In genomic region chr19:43774940-43775258, GRCh38 we compare ENCODE assay signal across 13 cellular contexts. TPM values are rescaled to one million over a fixed set of nuclear protein-coding genes. Genes with fewer than 3 reads are reported as not detected.
DNase-seq lines count a peak whose midpoint lies in the region; FAIRE-seq and TF ChIP-seq lines count a peak whose summit lies in the region.
"Not testable (repeated sequence)": the region's sequence is repeated elsewhere in the genome, so short reads cannot be mapped to it uniquely, and the experiment has no call there.
"Had no signal": no experiment of that assay in that cellular context is flagged by ENCODE, and none has a peak within 500 bp of the region (broad histone marks: within the 10 kb centered on the region; RNA-seq: fewer than 3 reads in every experiment).

No MANE protein-coding gene starts in this region.

- H2BK5ac ChIP-seq in H9 (ENCODE audit: insufficient read length, low read length) = not testable (repeated sequence)
- H2BK5ac ChIP-seq in neuronal stem cell (ENCODE audit: low read length) = peak overlapping the region; percentile 80

- H3K27me3 ChIP-seq in H9 (ENCODE audit: insufficient read depth, low read length) (peaks cover 12% of the 10 kb centered on the region; the same call in 1 of the 2 replicates), neuronal stem cell (ENCODE audit: control insufficient read depth in 3 of 3, insufficient read depth in 3 of 3, low read depth in 1 of 3, low read length in 3 of 3) (peaks cover 3 to 64% (median 45%) of the 10 kb centered on the region in 3 experiments)
- not testable (repeated sequence) for H3K27me3 ChIP-seq in astrocyte (ENCODE audit: insufficient read depth, low read length)

- not testable (repeated sequence) for H2AFZ ChIP-seq in H9 (ENCODE audit: low read length)
- H2AFZ ChIP-seq in astrocyte (ENCODE audit: low read depth, low read length) (peak overlapping the region; percentile 47), neuronal stem cell (ENCODE audit: low read length) (peak overlapping the region; percentile 84)

- H3K36me3 ChIP-seq in astrocyte (ENCODE audit: insufficient read depth, low read length); neuronal stem cell (replicated peaks in 1 of 2; ENCODE audit: control insufficient read depth in 2 of 2, insufficient read depth in 2 of 2, low read length in 2 of 2): not testable (repeated sequence)

- not testable (repeated sequence) for H3K4me3 ChIP-seq in astrocyte (ENCODE audit: insufficient read depth, low read depth, low read length); neuronal stem cell (ENCODE audit: low read length in 2 of 2)
- H3K4me3 ChIP-seq in fibroblast of mammary gland (ENCODE audit: control insufficient read depth, low read depth, low read length) = peak overlapping the region; percentile 9

- not testable (repeated sequence) for H3K9ac ChIP-seq in H9 (ENCODE audit: extremely low read depth, insufficient read length, low read length); astrocyte (ENCODE audit: low read length); neuronal stem cell (ENCODE audit: low read depth, low read length, poor library complexity)

- peaks cover 84% of the 10 kb centered on the region for H3K27me3 Mint-ChIP-seq in H9 (ENCODE audit: low read depth)
- H3K27me3 Mint-ChIP-seq in astrocyte (ENCODE audit: low read depth, unreplicated experiment) = peaks cover 43% of the 10 kb centered on the region
- peaks cover 34% of the 10 kb centered on the region for H3K27me3 Mint-ChIP-seq in type B pancreatic cell

- H2BK120ac ChIP-seq in H9 (ENCODE audit: low read depth, low read length, poor library complexity, severe bottlenecking); neuronal stem cell (ENCODE audit: low read depth, low read length): not testable (repeated sequence)

- H3K23me2 ChIP-seq in H9 (ENCODE audit: insufficient read length, low read depth, low read length, poor library complexity, severe bottlenecking) = not testable (repeated sequence)

- not testable (repeated sequence) for H2BK15ac ChIP-seq in H9 (ENCODE audit: low read depth, low read length); neuronal stem cell (ENCODE audit: low read length)

- not testable (repeated sequence) for H4K5ac ChIP-seq in H9 (ENCODE audit: insufficient read length, low read depth, low read length)

- not testable (repeated sequence) for H3K27ac ChIP-seq in H9 (ENCODE audit: insufficient read length, low read depth, low read length); astrocyte (ENCODE audit: low read depth, low read length); neuronal stem cell (replicated peaks; ENCODE audit: low read length)

- not testable (repeated sequence) for H3K79me1 ChIP-seq in H9 (ENCODE audit: insufficient read depth, low read depth, low read length, poor library complexity, severe bottlenecking); neuronal stem cell (ENCODE audit: low read depth, low read length)

- not testable (repeated sequence) for DNase-seq in H9; astrocyte (ENCODE audit: low read depth); fibroblast of mammary gland (ENCODE audit: low read depth); neuronal stem cell (ENCODE audit: low spot score); type B pancreatic cell (ENCODE audit: extremely low spot score, unreplicated experiment)
- peak; percentile 54 for DNase-seq in iris pigment epithelial cell (ENCODE audit: low read depth)

- not testable (repeated sequence) for H3K18ac ChIP-seq in H9 (ENCODE audit: insufficient read length, low read depth, low read length); neuronal stem cell (ENCODE audit: low read length)

- peak overlapping the region; percentile 5 for H3K4me2 ChIP-seq in H9 (ENCODE audit: insufficient read depth, insufficient read length, low read length)
- H3K4me2 ChIP-seq in astrocyte (ENCODE audit: low read length) = peak overlapping the region; percentile 79
- peak overlapping the region; percentile 94 for H3K4me2 ChIP-seq in neuronal stem cell (ENCODE audit: insufficient read depth, low read length, poor library complexity, severe bottlenecking)

- H2AK5ac ChIP-seq in H9 (ENCODE audit: insufficient read length, low read length); neuronal stem cell (ENCODE audit: low read depth, low read length): not testable (repeated sequence)

- not testable (repeated sequence) for H3K23ac ChIP-seq in H9 (ENCODE audit: insufficient read length, low read depth, low read length); neuronal stem cell (ENCODE audit: low read depth, low read length, poor library complexity)

- not testable (repeated sequence) for H3T11ph ChIP-seq in H9 (ENCODE audit: low read length)

- not testable (repeated sequence) for H3K56ac ChIP-seq in H9 (ENCODE audit: insufficient read length, low read depth, low read length)

- H3K4me1 ChIP-seq in H9 (ENCODE audit: insufficient read depth, low read length) = not testable (repeated sequence)
- H3K4me1 ChIP-seq in astrocyte (ENCODE audit: insufficient read depth, low read length) (peaks cover 25% of the 10 kb centered on the region), neuronal stem cell (ENCODE audit: control insufficient read depth in 2 of 2, insufficient read depth in 1 of 2, low read depth in 1 of 2, low read length in 2 of 2) (peaks cover 14 to 15% of the 10 kb centered on the region in 2 donors)

- H4K20me1 ChIP-seq in H9 (ENCODE audit: control insufficient read depth, insufficient read depth, insufficient read length); astrocyte (ENCODE audit: insufficient read depth, low read length): not testable (repeated sequence)

- H3K4me1 Mint-ChIP-seq in H9 = peaks cover 39 to 52% of the 10 kb centered on the region in 2 experiments
- H3K4me1 Mint-ChIP-seq in astrocyte (ENCODE audit: low read depth, unreplicated experiment) = peaks cover 26% of the 10 kb centered on the region
- H3K4me1 Mint-ChIP-seq in type B pancreatic cell (ENCODE audit: unreplicated experiment) = peaks cover 43% of the 10 kb centered on the region

- not testable (repeated sequence) for H3K9me3 Mint-ChIP-seq in H9; astrocyte (ENCODE audit: unreplicated experiment); type B pancreatic cell

- H3K36me3 Mint-ChIP-seq in H9 (ENCODE audit: insufficient read depth in 1 of 3, low read depth in 3 of 3); astrocyte (ENCODE audit: low read depth, unreplicated experiment); type B pancreatic cell: not testable (repeated sequence)

- H4K91ac ChIP-seq in H9 (ENCODE audit: insufficient read length, low read depth, low read length); neuronal stem cell (ENCODE audit: low read depth, low read length, poor library complexity): not testable (repeated sequence)

- not testable (repeated sequence) for H4K8ac ChIP-seq in H9 (replicated peaks; ENCODE audit: insufficient read length, low read depth, low read length); neuronal stem cell (ENCODE audit: low read depth, low read length)

- FAIRE-seq in astrocyte (lab: Jason Lieb, UNC) = not testable (repeated sequence)

- not testable (repeated sequence) for H3K27ac Mint-ChIP-seq in H9; astrocyte (ENCODE audit: unreplicated experiment); type B pancreatic cell

- not testable (repeated sequence) for H3K14ac ChIP-seq in H9 (ENCODE audit: insufficient read depth, low read length); neuronal stem cell (ENCODE audit: low read length)

- H3K4me3 Mint-ChIP-seq in H9 = peak overlapping the region; percentile 56 to 79; a peak in 4 of 5 replicates
- not testable (repeated sequence) for H3K4me3 Mint-ChIP-seq in astrocyte (ENCODE audit: unreplicated experiment)
- peak overlapping the region; percentile 77 for H3K4me3 Mint-ChIP-seq in type B pancreatic cell

- not testable (repeated sequence) for H3K4ac ChIP-seq in H9 (ENCODE audit: low read depth, low read length); neuronal stem cell (ENCODE audit: low read length)

- not testable (repeated sequence) for H3K79me2 ChIP-seq in H9 (ENCODE audit: insufficient read depth, low read length)
- peaks cover 11% of the 10 kb centered on the region for H3K79me2 ChIP-seq in astrocyte (ENCODE audit: insufficient read depth, low read length)

- H2BK20ac ChIP-seq in H9 (ENCODE audit: low read depth, low read length, poor library complexity, severe bottlenecking) = not testable (repeated sequence)

- not testable (repeated sequence) for H2BK12ac ChIP-seq in H9 (ENCODE audit: insufficient read length, low read depth, low read length); neuronal stem cell (ENCODE audit: low read length)

- not testable (repeated sequence) for H3K9me3 ChIP-seq in H9 (ENCODE audit: control insufficient read depth, low read depth, low read length); astrocyte (ENCODE audit: insufficient read depth, low read depth, low read length); neuronal stem cell (replicated peaks in 1 of 2; ENCODE audit: control insufficient read depth in 2 of 2, insufficient read depth in 1 of 2, low read depth in 1 of 2, low read length in 2 of 2)

- TF ChIP-seq CTCF in H9 (conservative IDR thresholded peaks at IDR 0.05); astrocyte (IDR thresholded peaks at IDR 0.05; ENCODE audit: insufficient read depth, low read depth, low read length); fibroblast of mammary gland (conservative IDR thresholded peaks at IDR 0.05; ENCODE audit: control insufficient read depth, insufficient read depth, low read depth, low read length); type B pancreatic cell (conservative IDR thresholded peaks at IDR 0.05): not testable (repeated sequence)

- no CpG with 5 or more reads among the region's 11 CpGs for WGBS in H9 (ENCODE audit: extremely low coverage, insufficient read length, low lambda C conversion rate)
- no CpG with 5 or more reads among the region's 11 CpGs for WGBS in neuronal stem cell (ENCODE audit: extremely low coverage in 2 of 2, insufficient read length in 2 of 2, insufficient replicate concordance in 1 of 2), 2 donors

RNA-seq across cellular contexts. Expression of gene KCNN4, which starts 5.9 kb away (rescaled TPM):
- total RNA-seq in H9 (2021) (0.26 TPM in 1 of 2 replicates, not detected in the other), astrocyte (2.6 and 3.6 TPM in 2 replicates), type B pancreatic cell (ENCODE audit: low replicate concordance) (1.6 and 7.7 TPM in 2 replicates)
- 0.20 TPM for polyA plus RNA-seq in neuronal stem cell (2013, experiment 1 of 2)
- 0.11 TPM for polyA plus RNA-seq in neuronal stem cell (2013, experiment 2 of 2)

RNA-seq across cellular contexts. Expression of gene SMG9, which starts 20.1 kb away (rescaled TPM):
- total RNA-seq in H9 (2021) (47.9 and 52.2 TPM in 2 replicates), astrocyte (35.0 and 37.0 TPM in 2 replicates), type B pancreatic cell (ENCODE audit: low replicate concordance) (44.5 and 64.9 TPM in 2 replicates)
- 21.9 TPM for polyA plus RNA-seq in neuronal stem cell (2013, experiment 1 of 2)
- polyA plus RNA-seq in neuronal stem cell (2013, experiment 2 of 2) = 20.9 TPM

RNA-seq across cellular contexts. Expression of gene LYPD5, which starts 27.3 kb away (rescaled TPM):
- total RNA-seq in H9 (2021) = 0.50 TPM in 2 replicates
- total RNA-seq in astrocyte = not detected in 2 replicates
- polyA plus RNA-seq in neuronal stem cell (2013, experiment 1 of 2) = 0.03 TPM
- polyA plus RNA-seq in neuronal stem cell (2013, experiment 2 of 2) = 0.12 TPM
- total RNA-seq in type B pancreatic cell (ENCODE audit: low replicate concordance) = 0.85 and 3.9 TPM in 2 replicates

RNA-seq across cellular contexts. Expression of gene ZNF283, which starts 52.2 kb away (rescaled TPM):
- total RNA-seq in H9 (2021) (10.4 and 11.6 TPM in 2 replicates), astrocyte (10.1 and 11.9 TPM in 2 replicates), type B pancreatic cell (ENCODE audit: low replicate concordance) (13.1 and 18.2 TPM in 2 replicates)
- polyA plus RNA-seq in neuronal stem cell (2013, experiment 1 of 2) = 4.2 TPM
- polyA plus RNA-seq in neuronal stem cell (2013, experiment 2 of 2) = 4.7 TPM

RNA-seq across cellular contexts. Expression of gene IRGC, which starts 59.0 kb away (rescaled TPM):
- total RNA-seq in H9 (2021) = not detected in 2 replicates
- total RNA-seq in astrocyte = not detected in 2 replicates
- polyA plus RNA-seq in neuronal stem cell (2013, experiment 1 of 2) = not detected
- polyA plus RNA-seq in neuronal stem cell (2013, experiment 2 of 2) = not detected
- not detected in 2 replicates for total RNA-seq in type B pancreatic cell (ENCODE audit: low replicate concordance)
- total RNA-seq: adrenal gland, bronchial epithelial cell, dermis blood vessel endothelial cell, left ventricle myocardium superior, pancreas, right lobe of liver had no signal
- polyA plus RNA-seq: adrenal gland, AG04450, pancreas had no signal

Comparison
In these comparisons a context has a peak if more than half of its experiments do, and no peak if none do; other contexts are left out.
1. H3K4me2 ChIP-seq: peak in every context shown above with its lines; median percentile 94 in neuronal stem cell; 79 in astrocyte; 5 in H9.